ENCODE assay signal across 17 cellular contexts in the genomic region with DNA sequence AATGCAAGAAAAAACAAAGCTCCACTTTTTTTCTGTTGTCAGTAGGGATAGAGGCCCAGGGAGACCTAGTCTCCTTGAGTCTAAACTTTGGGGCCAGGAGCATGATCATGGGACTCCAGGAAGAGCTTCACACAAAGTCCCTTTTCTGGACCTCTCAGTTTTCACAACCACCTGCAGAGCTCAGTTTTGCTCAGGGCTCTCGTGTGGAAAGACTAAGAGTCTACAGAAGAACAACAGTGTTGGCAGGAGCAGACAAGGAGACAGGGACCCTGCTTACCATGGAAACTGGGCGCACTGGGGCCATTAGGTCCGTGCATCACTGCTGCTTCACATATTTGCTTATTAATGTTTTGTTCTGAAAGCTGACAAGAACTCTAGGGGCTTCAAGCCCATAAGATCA.
DNase-seq lines count a peak whose midpoint lies in the region; ATAC-seq and TF ChIP-seq lines count a peak whose summit lies in the region.
"Had no signal": no experiment of that assay in that cellular context is flagged by ENCODE, and none has a peak within 500 bp of the region (broad histone marks: within the 10 kb centered on the region; RNA-seq: fewer than 3 reads in every experiment).

No MANE protein-coding gene starts in this region.

- POLR2A ChIA-PET in Caco-2 (lab: Charles Lee) = interaction anchor here (0.6 kb wide), 1 partner anchor 30 kb away, joined by 4 read pairs; no protein-coding TSS in a partner anchor

- H3K4me3 Mint-ChIP-seq in HFFc6 (no peak overlapping the region), Caco-2 (ENCODE audit: unreplicated experiment) (no peak overlapping the region)

- H3K9me3 Mint-ChIP-seq in HFFc6 (no peaks in the 10 kb centered on the region), Caco-2 (ENCODE audit: unreplicated experiment) (no peaks in the 10 kb centered on the region)

- H3K4me1 Mint-ChIP-seq in HFFc6 (ENCODE audit: low read depth) (peaks cover 56% of the 10 kb centered on the region), Caco-2 (ENCODE audit: low read depth, unreplicated experiment) (peaks cover 8% of the 10 kb centered on the region)

- no peaks in the 10 kb centered on the region for H3K27me3 ChIP-seq in sigmoid colon
- no peaks in the 10 kb centered on the region for H3K27me3 ChIP-seq in Caco-2 (replicated peaks; ENCODE audit: control insufficient read depth, insufficient read depth, low read length)

- peak overlapping the region in 3 of 4 donors; percentile 28 to 79 (median 38) for H3K27ac ChIP-seq in sigmoid colon
- H3K27ac ChIP-seq: C4-2B had no signal

- CTCF ChIA-PET in Caco-2 (lab: Charles Lee) = no interaction called here

- H3K4me1 ChIP-seq in sigmoid colon (peaks cover 0 to 34% (median 21%) of the 10 kb centered on the region in 4 donors), Caco-2 (no peaks in the 10 kb centered on the region)
- H3K4me1 ChIP-seq: HAP-1 had no signal

- intact Hi-C loops in sigmoid colon (cut with DNase I) (no loop called here), Caco-2 (cut with micrococcal nuclease; ENCODE audit: unreplicated experiment) (no loop called here)

- H3K27me3 Mint-ChIP-seq in HFFc6 (ENCODE audit: insufficient read depth) (no peaks in the 10 kb centered on the region; the same call in 1 of the 2 replicates), Caco-2 (ENCODE audit: insufficient read depth, unreplicated experiment) (no peaks in the 10 kb centered on the region)

- DNase-seq in NCI-H146 (lab: John Stamatoyannopoulos, UW) = peak; percentile 7
- no peak for DNase-seq in NCI-H146 treated with DMSO at 0.1 percent for 48 hours (lab: John Stamatoyannopoulos, UW; ENCODE audit: unreplicated experiment)
- DNase-seq in HFFc6 = no peak
- peak; percentile 9 for DNase-seq in SK-N-DZ (ENCODE audit: low spot score)
- DNase-seq in sigmoid colon = no peak
- DNase-seq in Caco-2 = no peak
- DNase-seq: GF-D8, KG1, NCI-H1436, NCI-H2081 treated with DMSO at 0.1 percent for 48 hours, NCI-H345, NCI-H526 treated with DMSO at 0.1 percent for 48 hours, SIG-M5 had no signal

- no peak for TF ChIP-seq POLR2A in sigmoid colon (IDR thresholded peaks at IDR 0.05)

- ATAC-seq in HG03520 (IDR thresholded peaks at IDR 0.05; ENCODE audit: unreplicated experiment) (no peak), HG03159 (IDR thresholded peaks at IDR 0.05; ENCODE audit: unreplicated experiment) (no peak)

- TF ChIP-seq EP300 in sigmoid colon (IDR thresholded peaks at IDR 0.05) = no peak

- H3K4me3 ChIP-seq in sigmoid colon (no peak overlapping the region), Caco-2 (ENCODE audit: low read depth, low read length) (no peak overlapping the region)
- H3K4me3 ChIP-seq: HAP-1 had no signal

- peaks cover 31% of the 10 kb centered on the region for H3K36me3 Mint-ChIP-seq in HFFc6 (ENCODE audit: low read depth)
- H3K36me3 Mint-ChIP-seq in Caco-2 (ENCODE audit: insufficient read depth, unreplicated experiment) = no peaks in the 10 kb centered on the region

- no peak for TF ChIP-seq CTCF in HFFc6 (IDR thresholded peaks at IDR 0.05)
- TF ChIP-seq CTCF in sigmoid colon (IDR thresholded peaks at IDR 0.05) = no peak
- no peak for TF ChIP-seq CTCF in Caco-2 (IDR thresholded peaks at IDR 0.05; ENCODE audit: insufficient read depth in 1 of 2, low read depth in 1 of 2, low read length in 1 of 2, severe bottlenecking in 1 of 2, unreplicated experiment in 1 of 2)

- BruUV-seq in Caco-2 (replicated peaks; lab: Mats Ljungman, UMichigan) = no TSS peak

- H3K36me3 ChIP-seq in sigmoid colon (no peaks in the 10 kb centered on the region), Caco-2 (ENCODE audit: control insufficient read depth, insufficient read depth, low read length) (no peaks in the 10 kb centered on the region)
- H3K36me3 ChIP-seq: HAP-1 had no signal

- H3K9me3 ChIP-seq in sigmoid colon = no peaks in the 10 kb centered on the region
- no peaks in the 10 kb centered on the region for H3K9me3 ChIP-seq in Caco-2
- H3K9me3 ChIP-seq: HAP-1 had no signal

- H3K27ac Mint-ChIP-seq in HFFc6 (0 out of 2 replicates have a peak overlapping the region, but pooled peaks have one; percentile 33), Caco-2 (ENCODE audit: unreplicated experiment) (no peak overlapping the region)

- 92 to 94% methylated on average over 3 of the region's 3 CpGs for WGBS in sigmoid colon, 2 donors

Comparison
In these comparisons a context has a peak if more than half of its experiments do, and no peak if none do; other contexts are left out.
1. DNase-seq: peak in NCI-H146 (single experiment) and SK-N-DZ (single experiment); none in NCI-H146 treated with DMSO at 0.1 percent for 48 hours (single experiment), HFFc6 (single experiment), sigmoid colon (single experiment) and Caco-2 (0 of 2).